15 cellular contexts compared by ENCODE assay signal in genomic region chr15:67072951-67073350, GRCh38. TPM values are rescaled to one million over a fixed set of nuclear protein-coding genes. Genes with fewer than 3 reads are reported as not detected.
DNase-seq lines count a peak whose midpoint lies in the region; ATAC-seq, FAIRE-seq and TF ChIP-seq lines count a peak whose summit lies in the region.
"Had no signal": no experiment of that assay in that cellular context is flagged by ENCODE, and none has a peak within 500 bp of the region (broad histone marks: within the 10 kb centered on the region; RNA-seq: fewer than 3 reads in every experiment).

No MANE protein-coding gene starts in this region.

- DNase-seq in A549 (ENCODE audit: low read depth in 1 of 2, low spot score in 1 of 2) (no peak), activated B cell treated with CpG ODN at 0.5 μM for 24 hours (no peak), immature natural killer cell (no peak), AG08396 (ENCODE audit: low spot score) (no peak), left colon (no peak), dedifferentiated amniotic fluid mesenchymal stem cell (ENCODE audit: extremely low spot score) (no peak), upper lobe of left lung (no peak)
- DNase-seq: BE2C, H7, hypothalamus had no signal

- no peaks in the 10 kb centered on the region for H3K9me2 ChIP-seq in DOHH2 (replicated peaks; ENCODE audit: control insufficient read depth, low read length)

- H3K4me2 ChIP-seq in A549 (peak overlapping the region; percentile 94), DOHH2 (ENCODE audit: low read length) (peak overlapping the region; percentile 19)

- no peak for ATAC-seq in A549
- no peak for ATAC-seq in activated B cell treated with CpG ODN at 0.5 μM for 24 hours (ENCODE audit: low read depth)
- ATAC-seq in left colon: no peak
- no peak for ATAC-seq in upper lobe of left lung (ENCODE audit: low FRiP score in 2 of 2)

- H3K4me1 ChIP-seq in A549 (peaks cover 95% of the 10 kb centered on the region), DOHH2 (ENCODE audit: control insufficient read depth, low read length) (peaks cover 68% of the 10 kb centered on the region), upper lobe of left lung (peaks cover 57 to 67% (median 62%) of the 10 kb centered on the region in 4 donors)
- H3K4me1 ChIP-seq: BE2C, parathyroid adenoma had no signal

- peaks cover 26% of the 10 kb centered on the region for H3F3A ChIP-seq in DOHH2 (ENCODE audit: control insufficient read depth, insufficient read depth)

- H3K27ac Mint-ChIP-seq in activated B cell treated with CpG ODN at 0.5 μM for 24 hours (peak overlapping the region; percentile 80), immature natural killer cell (peak overlapping the region; percentile 9 to 84 (median 58))

- H3K27ac ChIP-seq in A549 (peak overlapping the region; percentile 3 to 80; a peak in 4 of 6 replicates), DOHH2 (ENCODE audit: low read depth, low read length) (no peak overlapping the region), upper lobe of left lung (peak overlapping the region in 1 of 4 donors; percentile 14)
- H3K27ac ChIP-seq: parathyroid adenoma had no signal

- H3K27me3 Mint-ChIP-seq in activated B cell treated with CpG ODN at 0.5 μM for 24 hours (no peaks in the 10 kb centered on the region), immature natural killer cell (ENCODE audit: low read depth in 3 of 3) (peaks cover 0 to 3% (median 2%) of the 10 kb centered on the region in 3 donors)

- H3K27me3 ChIP-seq in DOHH2 (ENCODE audit: control insufficient read depth, low read length): no peaks in the 10 kb centered on the region
- no peaks in the 10 kb centered on the region for H3K27me3 ChIP-seq in upper lobe of left lung
- H3K27me3 ChIP-seq: BE2C had no signal

- H3K36me3 ChIP-seq in DOHH2 (ENCODE audit: control insufficient read depth, low read length): peaks cover 16% of the 10 kb centered on the region
- H3K36me3 ChIP-seq in upper lobe of left lung: no peaks in the 10 kb centered on the region
- H3K36me3 ChIP-seq: BE2C had no signal

- H3K9me3 ChIP-seq in A549 (no peaks in the 10 kb centered on the region), DOHH2 (ENCODE audit: control insufficient read depth, insufficient read depth, low read length) (no peaks in the 10 kb centered on the region), upper lobe of left lung (no peaks in the 10 kb centered on the region)
- H3K9me3 ChIP-seq: BE2C had no signal

- no peak for TF ChIP-seq POLR2A in A549 (IDR thresholded peaks at IDR 0.05; ENCODE audit: low read length)
- TF ChIP-seq POLR2A in upper lobe of left lung (IDR thresholded peaks at IDR 0.05): no peak

- no peak overlapping the region for H3K4me3 Mint-ChIP-seq in activated B cell treated with CpG ODN at 0.5 μM for 24 hours
- peak overlapping the region; percentile 9 to 68 (median 36) for H3K4me3 Mint-ChIP-seq in immature natural killer cell

- no peaks in the 10 kb centered on the region for H3K9me3 Mint-ChIP-seq in activated B cell treated with CpG ODN at 0.5 μM for 24 hours
- no peaks in the 10 kb centered on the region for H3K9me3 Mint-ChIP-seq in immature natural killer cell

- H3K36me3 Mint-ChIP-seq in activated B cell treated with CpG ODN at 0.5 μM for 24 hours (ENCODE audit: low read depth): peaks cover 53% of the 10 kb centered on the region
- H3K36me3 Mint-ChIP-seq in immature natural killer cell: peaks cover 3 to 20% (median 11%) of the 10 kb centered on the region in 3 donors

- TF ChIP-seq CTCF in A549 (IDR thresholded peaks at IDR 0.05): no peak
- no peak for TF ChIP-seq CTCF in DOHH2 (IDR thresholded peaks at IDR 0.05; ENCODE audit: low read depth, low read length, poor library complexity, severe bottlenecking)
- no peak for TF ChIP-seq CTCF in activated B cell treated with CpG ODN at 0.5 μM for 24 hours (IDR thresholded peaks at IDR 0.05)
- TF ChIP-seq CTCF in upper lobe of left lung (IDR thresholded peaks at IDR 0.05): no peak

- TF ChIP-seq EP300 in A549 (IDR thresholded peaks at IDR 0.05): no peak
- TF ChIP-seq EP300 in upper lobe of left lung (IDR thresholded peaks at IDR 0.05): no peak

- intact Hi-C loops in activated B cell treated with CpG ODN at 0.5 μM for 24 hours (cut with micrococcal nuclease): no loop called here
- intact Hi-C loops in left colon (cut with DNase I, micrococcal nuclease): no loop called here

- peaks cover 24% of the 10 kb centered on the region for H4K20me1 ChIP-seq in DOHH2 (ENCODE audit: control insufficient read depth, insufficient read depth, low read depth, low read length)

- POLR2A ChIA-PET in A549 (lab: Yijun Ruan, JAX) (interaction anchor here (1.8 kb wide), 1 partner anchor 34 kb away, joined by 4 read pairs; no protein-coding TSS in a partner anchor), activated B cell treated with CpG ODN at 0.5 μM for 24 hours (lab: Charles Lee) (interaction anchor here (0.5 to 36.9 kb wide), 4 partner anchors 9 to 42 kb away, joined by 4 to 1703 read pairs (median 220); no protein-coding TSS in a partner anchor)

- no peak for TF ChIP-seq RAD21 in A549 (conservative IDR thresholded peaks at IDR 0.05 in 1 of 2, IDR thresholded peaks at IDR 0.05 in 1 of 2)

- H3K79me2 ChIP-seq in DOHH2 (ENCODE audit: control insufficient read depth, low read length): peaks cover 78% of the 10 kb centered on the region

- H3K4me3 ChIP-seq in A549 (no peak overlapping the region), DOHH2 (ENCODE audit: low read length) (no peak overlapping the region), upper lobe of left lung (no peak overlapping the region)
- H3K4me3 ChIP-seq: lung had no signal

- no peak for FAIRE-seq in A549 (lab: Jason Lieb, UNC)
- FAIRE-seq: GM18507, RCC 7860 had no signal

- H3K4me1 Mint-ChIP-seq in activated B cell treated with CpG ODN at 0.5 μM for 24 hours (peaks cover 95% of the 10 kb centered on the region), immature natural killer cell (peaks cover 92% of the 10 kb centered on the region in 2 donors)

- CTCF ChIA-PET in A549 (lab: Yijun Ruan, JAX) (interaction anchor here (0.7 to 8.0 kb wide), 3 partner anchors 33 to 125 kb away, joined by 3 to 66 read pairs (median 5); no protein-coding TSS in a partner anchor), activated B cell treated with CpG ODN at 0.5 μM for 24 hours (lab: Charles Lee) (interaction anchor here (1.5 to 7.8 kb wide), 2 partner anchors 9 to 11 kb away, joined by 3 to 63 read pairs; no protein-coding TSS in a partner anchor)

- WGBS in A549 (ENCODE audit: missing lambda C conversion rate): 84% methylated on average over 2 of the region's 2 CpGs
- 87 to 90% methylated on average over 2 of the region's 2 CpGs for WGBS in upper lobe of left lung, 2 donors

TF ChIP-seq in A549, 52 proteins besides CTCF, POLR2A, EP300 and RAD21:
- TF ChIP-seq POLR2AphosphoS2 (conservative IDR thresholded peaks at IDR 0.05; ENCODE audit: low read length) (peak; percentile 60), CEBPB (IDR thresholded peaks at IDR 0.05) (no peak), ZNF302 (CRISPR knock-in tag; IDR thresholded peaks at IDR 0.05) (peak; percentile 33; the same call in 1 of the 2 replicates), KDM1A (IDR thresholded peaks at IDR 0.05; ENCODE audit: low read depth) (no peak), RCOR1 (IDR thresholded peaks at IDR 0.05; ENCODE audit: low read depth, low read length) (no peak), MAFK (IDR thresholded peaks at IDR 0.05; ENCODE audit: partially characterized antibody) (no peak)
- TF ChIP-seq, protein P1, sequence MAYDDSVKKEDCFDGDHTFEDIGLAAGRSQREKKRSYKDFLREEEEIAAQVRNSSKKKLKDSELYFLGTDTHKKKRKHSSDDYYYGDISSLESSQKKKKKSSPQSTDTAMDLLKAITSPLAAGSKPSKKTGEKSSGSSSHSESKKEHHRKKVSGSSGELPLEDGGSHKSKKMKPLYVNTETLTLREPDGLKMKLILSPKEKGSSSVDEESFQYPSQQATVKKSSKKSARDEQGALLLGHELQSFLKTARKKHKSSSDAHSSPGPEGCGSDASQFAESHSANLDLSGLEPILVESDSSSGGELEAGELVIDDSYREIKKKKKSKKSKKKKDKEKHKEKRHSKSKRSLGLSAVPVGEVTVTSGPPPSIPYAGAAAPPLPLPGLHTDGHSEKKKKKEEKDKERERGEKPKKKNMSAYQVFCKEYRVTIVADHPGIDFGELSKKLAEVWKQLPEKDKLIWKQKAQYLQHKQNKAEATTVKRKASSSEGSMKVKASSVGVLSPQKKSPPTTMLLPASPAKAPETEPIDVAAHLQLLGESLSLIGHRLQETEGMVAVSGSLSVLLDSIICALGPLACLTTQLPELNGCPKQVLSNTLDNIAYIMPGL (CRISPR knock-in tag; IDR thresholded peaks at IDR 0.05; ENCODE audit: borderline replicate concordance): 0 out of 2 replicates have a peak, but pooled peaks have one; percentile 20

RNA-seq across cellular contexts. Expression of gene SMAD3, which starts 7.5 kb away (rescaled TPM):
- polyA plus RNA-seq in A549 (2011; rRNA removed): 77.2 and 101 TPM in 2 replicates
- polyA plus RNA-seq in A549 (2012; cell fraction: cytosol; rRNA removed): 116 and 161 TPM in 2 replicates
- polyA plus RNA-seq in A549 (2012; cell fraction: nucleus; rRNA removed): 256 and 267 TPM in 2 replicates
- polyA plus RNA-seq in A549 (2017; fragmentation: RNase III; extraction: RNeasy Plus Mini Kit Qiagen cat#74134 plus additional on column Dnase treatment): 74.6 to 106 TPM (median 93.4 TPM) in 3 replicates
- 138 and 158 TPM in 2 replicates for polyA minus RNA-seq in A549 (2011; rRNA and poly(A)+ RNA removed)
- total RNA-seq in activated B cell treated with CpG ODN at 0.5 μM for 24 hours: 85.9 and 118 TPM in 2 replicates
- polyA plus RNA-seq in immature natural killer cell: 10 to 100 TPM in 2 of 3 donors, 1 to 10 TPM in 1; 8.9 to 11.9 (median 10.0) TPM
- total RNA-seq in left colon: 10 to 100 TPM; 33.3 to 60.7 TPM
- total RNA-seq in upper lobe of left lung: 10 to 100 TPM; 31.7 to 44.5 (median 36.3) TPM
